In the genomic region with DNA sequence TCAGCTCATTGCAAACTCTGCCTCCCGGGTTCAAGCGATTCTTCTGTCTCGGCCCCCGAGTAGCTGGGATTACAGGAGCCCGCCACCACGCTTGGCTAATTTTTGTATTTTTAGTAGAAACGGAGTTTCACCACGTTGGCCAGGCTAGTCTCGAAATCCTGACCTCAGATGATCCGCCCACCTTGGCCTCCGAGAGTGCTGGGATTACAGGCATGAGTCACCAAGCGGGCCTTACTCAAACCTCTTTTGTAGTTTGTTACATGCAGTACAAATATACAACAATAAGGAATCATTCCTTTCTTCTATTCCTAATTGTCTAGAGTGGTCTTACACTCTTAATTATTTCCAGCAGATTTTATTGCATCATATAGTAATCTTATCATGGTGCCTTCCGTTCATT, we compare ENCODE assay signal across 19 cellular contexts. TPM values are rescaled to one million over a fixed set of nuclear protein-coding genes. Genes with fewer than 3 reads are reported as not detected.
DNase-seq lines count a peak whose midpoint lies in the region; TF ChIP-seq lines count a peak whose summit lies in the region.
"Had no signal": no experiment of that assay in that cellular context is flagged by ENCODE, and none has a peak within 500 bp of the region (broad histone marks: within the 10 kb centered on the region; RNA-seq: fewer than 3 reads in every experiment).

No MANE protein-coding gene starts in this region.

- WGBS in ovary, 3 donors, result 90% methylated on average over 13 of the region's 13 CpGs

- H3K27ac ChIP-seq in SJSA1 (no peak overlapping the region), ovary (no peak overlapping the region)
- H3K27ac ChIP-seq: BLaER1 treated with 17β-estradiol and CSF1 and Interleukin-3, amounts not matched to agents 10 nM and 100 nM; SJCRH30 had no signal

- H3K36me3 ChIP-seq in SJSA1, result no peaks in the 10 kb centered on the region
- H3K36me3 ChIP-seq in ovary, result no peaks in the 10 kb centered on the region
- H3K36me3 ChIP-seq: BLaER1 treated with 17β-estradiol and CSF1 and Interleukin-3, amounts not matched to agents 10 nM and 100 nM; SJCRH30 had no signal

- DNase-seq in H4 (ENCODE audit: low spot score) (peak; percentile 69), M059J (ENCODE audit: low read depth) (peak; percentile 28), SJSA1 (ENCODE audit: low read depth in 1 of 2, low spot score in 2 of 2) (peak; percentile 22 to 59), fibroblast of mammary gland (ENCODE audit: low read depth) (peak; percentile 32), ovary (no peak), posterior vena cava (ENCODE audit: low spot score) (no peak), iPS-NIHi11 (ENCODE audit: low spot score) (no peak)
- DNase-seq in activated CD4-positive, alpha-beta T cell treated with anti-CD3 and anti-CD28 coated beads for 4 hours, result no peak
- DNase-seq: CD8-positive, alpha-beta memory T cell; IMR-90; Karpas-422; NCI-H1048; NCI-H1436; NCI-H1930; NCI-H345; NCI-H524 treated with DMSO at 0.1 percent for 48 hours had no signal

- no peak for TF ChIP-seq POLR2A in ovary (IDR thresholded peaks at IDR 0.05)

- TF ChIP-seq CTCF in fibroblast of mammary gland (conservative IDR thresholded peaks at IDR 0.05; ENCODE audit: control insufficient read depth, insufficient read depth, low read depth, low read length) (no peak), ovary (IDR thresholded peaks at IDR 0.05) (no peak)

- no peak for TF ChIP-seq EP300 in ovary (IDR thresholded peaks at IDR 0.05)

- peaks cover 5% of the 10 kb centered on the region; the same call in 1 of the 2 replicates for H3K4me1 ChIP-seq in SJSA1 (replicated peaks)
- no peaks in the 10 kb centered on the region for H3K4me1 ChIP-seq in ovary (ENCODE audit: insufficient read depth)
- H3K4me1 ChIP-seq: BLaER1 treated with 17β-estradiol and CSF1 and Interleukin-3, amounts not matched to agents 10 nM and 100 nM; SJCRH30 had no signal

- H3K9me3 ChIP-seq in SJSA1 (replicated peaks) (no peaks in the 10 kb centered on the region), ovary (no peaks in the 10 kb centered on the region)
- H3K9me3 ChIP-seq: BLaER1 treated with 17β-estradiol and CSF1 and Interleukin-3, amounts not matched to agents 10 nM and 100 nM; SJCRH30 had no signal

- no peak overlapping the region for H3K4me3 ChIP-seq in SJSA1
- H3K4me3 ChIP-seq in fibroblast of mammary gland (ENCODE audit: control insufficient read depth, low read depth, low read length), result no peak overlapping the region
- H3K4me3 ChIP-seq in ovary, result no peak overlapping the region
- H3K4me3 ChIP-seq: BLaER1 treated with 17β-estradiol and CSF1 and Interleukin-3, amounts not matched to agents 10 nM and 100 nM; SJCRH30 had no signal

- no peaks in the 10 kb centered on the region for H3K27me3 ChIP-seq in SJSA1 (replicated peaks)
- no peaks in the 10 kb centered on the region for H3K27me3 ChIP-seq in ovary
- H3K27me3 ChIP-seq: BLaER1 treated with 17β-estradiol and CSF1 and Interleukin-3, amounts not matched to agents 10 nM and 100 nM; SJCRH30 had no signal

- intact Hi-C loops in ovary (cut with DNase I) (loop anchor here in 1 of 4 donors (10.0 kb wide), 1 partner anchor 333 kb away; no protein-coding TSS in a partner anchor), posterior vena cava (cut with DNase I) (no loop called here)

RNA-seq across cellular contexts. Expression of a gene that starts 16.6 kb away (rescaled TPM):
- 0.27 and 0.39 TPM in 2 replicates for total RNA-seq in H4 (2014; rRNA removed; shearing (Covaris generic))
- total RNA-seq in M059J (2014; rRNA removed; shearing (Covaris generic)), result 0.22 and 0.37 TPM in 2 replicates
- total RNA-seq in SJSA1 (2014; rRNA removed; shearing (Covaris generic)), result 0.29 TPM in 1 of 2 replicates, not detected in the other
- total RNA-seq in ovary (1 to 10 TPM in 4 of 7 donors, under 1 TPM in 3; 0.28 to 8.5 (median 1.2) TPM), posterior vena cava (under 1 TPM; 0.48 to 0.51 TPM)
- under 1 TPM; 0.16 to 0.75 TPM for polyA plus RNA-seq in ovary
- total RNA-seq: A673 had no signal
- polyA plus RNA-seq: CD8-positive, alpha-beta memory T cell had no signal

RNA-seq across cellular contexts. Expression of a gene that starts 16.9 kb away (rescaled TPM):
- total RNA-seq in H4 (2014; rRNA removed; shearing (Covaris generic)), result 9.9 and 10.5 TPM in 2 replicates
- total RNA-seq in M059J (2014; rRNA removed; shearing (Covaris generic)), result 10.4 and 15.7 TPM in 2 replicates
- 15.3 and 24.2 TPM in 2 replicates for total RNA-seq in SJSA1 (2014; rRNA removed; shearing (Covaris generic))
- total RNA-seq in ovary (10 to 100 TPM in 5 of 7 donors, 1 to 10 TPM in 2; 8.8 to 16.5 (median 11.2) TPM), posterior vena cava (10 to 100 TPM; 15.0 to 17.2 TPM)
- 1 to 10 TPM; 3.7 to 6.2 TPM for polyA plus RNA-seq in ovary

Comparison
In these comparisons a context has a peak if more than half of its experiments do, and no peak if none do; other contexts are left out.
1. DNase-seq: peak in H4 (single experiment), M059J (single experiment), SJSA1 (2 of 2) and fibroblast of mammary gland (single experiment); none in ovary (0 of 5), posterior vena cava (single experiment), activated CD4-positive, alpha-beta T cell treated with anti-CD3 and anti-CD28 coated beads for 4 hours (0 of 2) and iPS-NIHi11 (single experiment).